Comparison of ENCODE assay signal across 8 cellular contexts in genomic region chr20:63682384-63683139, GRCh38. TPM values are rescaled to one million over a fixed set of nuclear protein-coding genes. Genes with fewer than 3 reads are reported as not detected.
DNase-seq lines count a peak whose midpoint lies in the region; ATAC-seq and TF ChIP-seq lines count a peak whose summit lies in the region.

No MANE protein-coding gene starts in this region.

- H3K36me3 ChIP-seq in adrenal gland (replicated peaks in 1 of 2), result peaks cover 0 to 15% of the 10 kb centered on the region in 2 donors

- H3K27me3 ChIP-seq in adrenal gland (no peaks in the 10 kb centered on the region), right cardiac atrium (ENCODE audit: control insufficient read depth, insufficient read depth) (no peaks in the 10 kb centered on the region)

- no peak for TF ChIP-seq POLR2A in adrenal gland (IDR thresholded peaks at IDR 0.05)

- TF ChIP-seq CTCF in HFF-Myc (IDR thresholded peaks at IDR 0.05; ENCODE audit: low read depth, low read length, missing control alignments), result no peak
- TF ChIP-seq CTCF in adrenal gland (IDR thresholded peaks at IDR 0.05), result no peak

- DNase-seq in HFF-Myc (ENCODE audit: extremely low read depth, low read depth) (peak; percentile 96), adrenal gland (peak in 6 of 7 donors; percentile 62 to 81 (median 73)), right cardiac atrium (peak; percentile 77 to 90 (median 87)), NCI-H1048 (lab: John Stamatoyannopoulos, UW) (no peak)
- DNase-seq in stimulated activated CD8-positive, alpha-beta memory T cell treated with anti-CD3 and anti-CD28 coated beads, Interleukin-4, amount 100 ng/mL, for 48 hours, result peak; percentile 29

- intact Hi-C loops in adrenal gland (cut with DNase I), result no loop called here
- intact Hi-C loops in right cardiac atrium (cut with DNase I), result no loop called here

- H3K4me3 ChIP-seq in HFF-Myc (replicated peaks; ENCODE audit: low read depth, low read length), result no peak overlapping the region
- H3K4me3 ChIP-seq in adrenal gland, result no peak overlapping the region
- H3K4me3 ChIP-seq in right cardiac atrium (ENCODE audit: low read length), result no peak overlapping the region

- H3K4me1 ChIP-seq in adrenal gland (replicated peaks in 1 of 2), result peaks cover 4 to 33% of the 10 kb centered on the region in 2 donors
- peaks cover 10% of the 10 kb centered on the region for H3K4me1 ChIP-seq in right cardiac atrium (ENCODE audit: control insufficient read depth, insufficient read depth, low read length)

- H3K9me3 ChIP-seq in adrenal gland (replicated peaks in 1 of 3) (no peaks in the 10 kb centered on the region), right cardiac atrium (ENCODE audit: control insufficient read depth, low read length) (no peaks in the 10 kb centered on the region)

- ATAC-seq in right cardiac atrium (peak; percentile 65 to 71), HG03565 (IDR thresholded peaks at IDR 0.05; ENCODE audit: unreplicated experiment) (no peak), HG02610 (IDR thresholded peaks at IDR 0.05; ENCODE audit: unreplicated experiment) (no peak), HG02623 (IDR thresholded peaks at IDR 0.05; ENCODE audit: unreplicated experiment) (no peak)

- H3K27ac ChIP-seq in adrenal gland (peak overlapping the region in 2 of 5 donors; percentile 74 to 80), right cardiac atrium (ENCODE audit: low read length) (peak overlapping the region; percentile 49)

- 47 to 70% (median 60%) methylated on average over 12 to 22 of the region's 22 CpGs for WGBS in adrenal gland, 4 donors
- WGBS in right cardiac atrium, result 54% methylated on average over 22 of the region's 22 CpGs

RNA-seq across cellular contexts. Expression of gene TNFRSF6B, which starts 13.9 kb away (rescaled TPM):
- total RNA-seq in adrenal gland, result 1 to 10 TPM in 5 of 8 donors, under 1 TPM in 1, not detected in 2; 0.78 to 6.7 (median 2.6) TPM
- 10 to 100 TPM in 2 of 3 donors, not detected in 1; 36.1 to 43.3 TPM for polyA plus RNA-seq in adrenal gland
- 1 to 10 TPM in 2 of 4 donors, under 1 TPM in 1, not detected in 1; 0.23 to 1.4 (median 1.1) TPM for total RNA-seq in right cardiac atrium
- 2.7 TPM for polyA plus RNA-seq in right cardiac atrium

RNA-seq across cellular contexts. Expression of gene RTEL1, which starts 24.4 kb away (rescaled TPM):
- total RNA-seq in adrenal gland (100 to 1,000 TPM in 1 of 8 donors, 10 to 100 TPM in 7; 12.4 to 110 (median 32.1) TPM), right cardiac atrium (10 to 100 TPM; 12.3 to 14.8 (median 13.3) TPM)
- polyA plus RNA-seq in adrenal gland (100 to 1,000 TPM in 1 of 3 donors, 10 to 100 TPM in 1, 1 to 10 TPM in 1; 9.4 to 109 (median 70.8) TPM), right cardiac atrium (7.7 TPM)

RNA-seq across cellular contexts. Expression of gene ARFRP1, which starts 25.2 kb away (rescaled TPM):
- total RNA-seq in adrenal gland (10 to 100 TPM; 31.7 to 63.8 (median 42.2) TPM), right cardiac atrium (10 to 100 TPM; 40.1 to 49.7 (median 44.3) TPM)
- polyA plus RNA-seq in adrenal gland (10 to 100 TPM; 18.8 to 75.9 (median 52.2) TPM), right cardiac atrium (38.7 TPM)

RNA-seq across cellular contexts. Expression of gene ZGPAT, which starts 25.3 kb away (rescaled TPM):
- total RNA-seq in adrenal gland (10 to 100 TPM; 25.8 to 56.2 (median 35.3) TPM), right cardiac atrium (10 to 100 TPM; 14.5 to 19.6 (median 16.8) TPM)
- polyA plus RNA-seq in adrenal gland (100 to 1,000 TPM in 1 of 3 donors, 10 to 100 TPM in 1, 1 to 10 TPM in 1; 4.4 to 120 (median 61.7) TPM), right cardiac atrium (29.5 TPM)

RNA-seq across cellular contexts. Expression of gene STMN3, which starts 29.3 kb away (rescaled TPM):
- total RNA-seq in adrenal gland (10 to 100 TPM; 29.2 to 85.0 (median 52.1) TPM), right cardiac atrium (1 to 10 TPM; 4.0 to 9.3 (median 5.8) TPM)
- polyA plus RNA-seq in adrenal gland (100 to 1,000 TPM in 1 of 3 donors, 10 to 100 TPM in 2; 34.5 to 109 (median 72.3) TPM), right cardiac atrium (7.1 TPM)

Comparison
In these comparisons a context has a peak if more than half of its experiments do, and no peak if none do; other contexts are left out.
1. ATAC-seq: peak in right cardiac atrium (2 of 2); none in HG03565 (single experiment), HG02610 (single experiment) and HG02623 (single experiment).